8 cellular contexts compared by ENCODE assay signal in the genomic region with DNA sequence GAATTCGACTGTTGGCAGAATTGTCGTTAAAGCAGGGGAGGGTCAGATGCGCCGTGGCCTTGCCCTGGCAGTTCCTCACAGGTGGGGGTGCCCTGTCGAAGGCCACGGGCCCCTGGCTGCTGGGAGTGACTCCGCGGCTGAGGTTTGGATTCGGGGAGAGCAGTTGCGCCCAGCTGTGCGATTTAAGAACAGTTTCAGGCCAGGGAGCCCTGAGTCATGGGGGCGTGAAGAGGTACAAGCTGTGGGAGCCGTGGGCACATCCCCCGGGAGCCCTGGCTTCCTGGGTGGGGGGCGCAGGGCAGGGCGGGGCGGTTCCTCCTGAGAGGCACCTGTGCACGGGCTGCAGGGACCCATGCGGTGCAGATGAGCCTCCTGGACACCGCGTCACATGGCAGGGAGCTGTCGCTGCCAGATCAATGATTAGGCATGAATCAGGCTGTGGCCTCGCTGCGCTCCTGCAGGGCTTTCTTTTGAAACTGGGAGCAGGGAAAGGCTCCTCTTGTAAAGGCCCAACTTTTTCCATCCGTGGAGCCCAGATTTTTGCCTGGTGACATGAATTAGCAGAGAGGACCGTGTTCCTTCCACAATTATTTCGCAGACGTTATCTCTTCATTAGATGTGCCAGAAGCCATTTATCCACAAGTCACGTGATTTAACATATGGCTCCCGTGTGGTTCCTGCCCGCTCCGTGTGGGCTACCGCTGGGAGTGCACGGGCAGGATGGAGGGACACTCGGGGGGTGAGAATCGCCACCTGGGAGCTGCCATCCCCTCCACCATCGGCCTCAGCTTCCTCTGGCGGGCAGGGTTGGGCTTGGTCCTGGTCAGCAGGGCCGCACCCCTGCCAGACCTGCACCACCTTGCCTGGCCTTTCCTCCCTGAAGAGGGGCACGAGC. TPM values are rescaled to one million over a fixed set of nuclear protein-coding genes. Genes with fewer than 3 reads are reported as not detected.
A peak's percentile ranks its signal among the peaks of the same experiment; 100 is the strongest.
DNase-seq lines count a peak whose midpoint lies in the region; ATAC-seq and TF ChIP-seq lines count a peak whose summit lies in the region.

No MANE protein-coding gene starts in this region.

- DNase-seq in HuH-7 (ENCODE audit: low spot score) (peak; percentile 66), WTC11 (ENCODE audit: low spot score) (no peak), mucosa of descending colon (peak; percentile 64 to 84 (median 78)), upper lobe of right lung (peak; percentile 74)
- peak in 1 of 3 experiments; percentile 31 for DNase-seq in effector memory CD8-positive, alpha-beta T cell

- POLR2A ChIA-PET in WTC11 (lab: Charles Lee), result interaction anchor here (1.1 to 1.5 kb wide), 3 partner anchors 12 to 54 kb away, joined by 4 to 5 read pairs (median 5); no protein-coding TSS in a partner anchor

- intact Hi-C loops in mucosa of descending colon (cut with DNase I, micrococcal nuclease), result no loop called here
- intact Hi-C loops in upper lobe of right lung (cut with DNase I), result no loop called here

- H3K9me3 Mint-ChIP-seq in WTC11, result no peaks in the 10 kb centered on the region
- H3K9me3 Mint-ChIP-seq in effector memory CD8-positive, alpha-beta T cell, result no peaks in the 10 kb centered on the region

- H3K4me3 Mint-ChIP-seq in WTC11, result peak overlapping the region; percentile 74
- H3K4me3 Mint-ChIP-seq in effector memory CD8-positive, alpha-beta T cell, result peak overlapping the region; percentile 86 to 89

- H3K36me3 ChIP-seq in mucosa of descending colon (ENCODE audit: low read depth) (no peaks in the 10 kb centered on the region), upper lobe of right lung (no peaks in the 10 kb centered on the region)

- H3K27ac ChIP-seq in 22Rv1 (peak overlapping the region; percentile 69), upper lobe of right lung (peak overlapping the region; percentile 87)

- H3K36me3 Mint-ChIP-seq in WTC11, result no peaks in the 10 kb centered on the region
- H3K36me3 Mint-ChIP-seq in effector memory CD8-positive, alpha-beta T cell (ENCODE audit: insufficient read depth), result peaks cover 17% of the 10 kb centered on the region

- H3K4me1 Mint-ChIP-seq in WTC11, result peaks cover 17% of the 10 kb centered on the region
- peaks cover 23 to 25% of the 10 kb centered on the region in 2 donors for H3K4me1 Mint-ChIP-seq in effector memory CD8-positive, alpha-beta T cell (ENCODE audit: low read depth in 2 of 2)

- H3K4me3 ChIP-seq in mucosa of descending colon, result peak overlapping the region; percentile 77
- peak overlapping the region; percentile 72 for H3K4me3 ChIP-seq in upper lobe of right lung

- H3K27me3 ChIP-seq in upper lobe of right lung, result no peaks in the 10 kb centered on the region

- ATAC-seq in GM18502 (IDR thresholded peaks at IDR 0.05; ENCODE audit: poor library complexity, unreplicated experiment) (peak; percentile 39), WTC11 (no peak), mucosa of descending colon (peak; percentile 25), upper lobe of right lung (peak; percentile 1), HG03469 (IDR thresholded peaks at IDR 0.05; ENCODE audit: unreplicated experiment) (no peak)
- ATAC-seq in effector memory CD8-positive, alpha-beta T cell (replicated peaks), result peak; percentile 9

- TF ChIP-seq CTCF in 22Rv1 (IDR thresholded peaks at IDR 0.05) (no peak), WTC11 (IDR thresholded peaks at IDR 0.05) (no peak), mucosa of descending colon (IDR thresholded peaks at IDR 0.05) (no peak), upper lobe of right lung (IDR thresholded peaks at IDR 0.05) (no peak)

- CTCF ChIA-PET in WTC11 (lab: Charles Lee), result interaction anchor here (0.7 to 2.4 kb wide), 5 partner anchors 10 to 120 kb away, joined by 3 to 9 read pairs (median 5); no protein-coding TSS in a partner anchor

- H3K27ac Mint-ChIP-seq in WTC11, result peak overlapping the region; percentile 76
- H3K27ac Mint-ChIP-seq in effector memory CD8-positive, alpha-beta T cell, result peak overlapping the region; percentile 68 to 83

- H3K4me1 ChIP-seq in mucosa of descending colon (ENCODE audit: low read depth), result peaks cover 47% of the 10 kb centered on the region
- H3K4me1 ChIP-seq in upper lobe of right lung, result peaks cover 54% of the 10 kb centered on the region

- H3K9me3 ChIP-seq in mucosa of descending colon, result no peaks in the 10 kb centered on the region
- H3K9me3 ChIP-seq in upper lobe of right lung, result no peaks in the 10 kb centered on the region

- H3K27me3 Mint-ChIP-seq in WTC11 (ENCODE audit: low read depth), result peaks cover 4% of the 10 kb centered on the region; the same call in 1 of the 2 replicates
- no peaks in the 10 kb centered on the region for H3K27me3 Mint-ChIP-seq in effector memory CD8-positive, alpha-beta T cell

TF ChIP-seq in WTC11, 78 proteins besides CTCF, POLR2A, EP300 and RAD21:
- TF ChIP-seq ZNF423 (CRISPR knock-in tag; IDR thresholded peaks at IDR 0.05), result 0 out of 2 replicates have a peak, but pooled peaks have one; percentile 43
- TF ChIP-seq GRHL2 (CRISPR knock-in tag; IDR thresholded peaks at IDR 0.05; ENCODE audit: insufficient replicate concordance, severe bottlenecking), result no peak
- 0 out of 2 replicates have a peak, but pooled peaks have one; percentile 7 for TF ChIP-seq USF2 (CRISPR knock-in tag; IDR thresholded peaks at IDR 0.05)
- TF ChIP-seq, protein P1, sequence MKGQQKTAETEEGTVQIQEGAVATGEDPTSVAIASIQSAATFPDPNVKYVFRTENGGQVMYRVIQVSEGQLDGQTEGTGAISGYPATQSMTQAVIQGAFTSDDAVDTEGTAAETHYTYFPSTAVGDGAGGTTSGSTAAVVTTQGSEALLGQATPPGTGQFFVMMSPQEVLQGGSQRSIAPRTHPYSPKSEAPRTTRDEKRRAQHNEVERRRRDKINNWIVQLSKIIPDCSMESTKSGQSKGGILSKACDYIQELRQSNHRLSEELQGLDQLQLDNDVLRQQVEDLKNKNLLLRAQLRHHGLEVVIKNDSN (CRISPR knock-in tag; IDR thresholded peaks at IDR 0.05), result peak; percentile 34; the same call in 1 of the 2 replicates
- no peak for TF ChIP-seq ZNF263 (CRISPR knock-in tag; IDR thresholded peaks at IDR 0.05; ENCODE audit: low read depth)
TF ChIP-seq in WTC11: peak in this region for 3.

RNA-seq across cellular contexts. Expression of gene PWWP2B, which starts 0.9 kb away (rescaled TPM):
- total RNA-seq in WTC11 (2021) (12.2 to 14.1 TPM (median 13.6 TPM) in 3 replicates), mucosa of descending colon (10 to 100 TPM; 37.7 to 55.6 (median 41.7) TPM), upper lobe of right lung (26.0 TPM)

Comparison
In these comparisons a context has a peak if more than half of its experiments do, and no peak if none do; other contexts are left out.
1. ATAC-seq: peak in GM18502 (single experiment), effector memory CD8-positive, alpha-beta T cell (single experiment), mucosa of descending colon (single experiment) and upper lobe of right lung (single experiment); none in WTC11 (single experiment) and HG03469 (single experiment).